Comparison of ENCODE assay signal across 8 cellular contexts in the genomic region with DNA sequence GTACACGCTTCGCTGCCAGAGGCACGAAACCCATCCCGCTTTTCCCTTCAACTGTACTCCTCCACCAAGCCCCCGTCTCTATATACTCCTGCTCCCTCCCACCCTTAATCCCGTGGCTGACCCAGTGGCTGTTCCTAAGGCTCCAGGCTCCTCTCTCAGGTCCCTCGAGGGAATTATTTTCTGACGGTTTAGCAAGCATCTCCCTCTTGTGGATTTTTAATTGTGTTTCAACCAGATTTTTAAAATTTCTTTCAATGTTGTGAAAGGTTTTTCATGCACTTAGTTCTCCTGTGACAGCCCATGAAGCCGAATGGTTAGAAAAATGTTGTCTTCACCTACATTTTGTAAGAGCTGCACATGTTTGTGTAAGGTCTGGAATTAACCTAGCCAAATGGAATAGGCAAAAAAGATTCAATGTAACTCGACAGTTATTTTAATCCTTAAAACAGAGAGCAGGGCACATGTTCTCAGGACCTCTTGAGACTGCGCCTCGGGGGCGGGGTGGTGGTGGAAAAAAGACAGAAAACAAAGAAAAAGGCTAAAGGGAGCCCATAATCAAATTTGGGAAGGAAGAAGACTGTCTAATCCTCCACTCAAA. TPM values are rescaled to one million over a fixed set of nuclear protein-coding genes. Genes with fewer than 3 reads are reported as not detected.
DNase-seq lines count a peak whose midpoint lies in the region; ATAC-seq, FAIRE-seq and TF ChIP-seq lines count a peak whose summit lies in the region.

No MANE protein-coding gene starts in this region.

- peaks cover 10 to 21% of the 10 kb centered on the region in 2 donors for H3K4me1 ChIP-seq in adrenal gland (replicated peaks in 1 of 2)
- no peaks in the 10 kb centered on the region for H3K4me1 ChIP-seq in iPS DF 6.9 (ENCODE audit: control insufficient read depth, insufficient read depth, low read length)
- peaks cover 0 to 3% of the 10 kb centered on the region in 2 donors for H3K4me1 ChIP-seq in small intestine (ENCODE audit: control insufficient read depth in 2 of 2, insufficient read depth in 1 of 2, low read depth in 1 of 2, low read length in 1 of 2)

- H3K9me3 ChIP-seq in adrenal gland (replicated peaks in 1 of 3) (no peaks in the 10 kb centered on the region), iPS DF 6.9 (ENCODE audit: control insufficient read depth, insufficient read depth, low read length) (no peaks in the 10 kb centered on the region), small intestine (ENCODE audit: control insufficient read depth, low read depth) (no peaks in the 10 kb centered on the region)

- intact Hi-C loops in adrenal gland (cut with DNase I): loop anchor here (2.0 to 5.0 kb wide), 2 partner anchors 144 kb away; no protein-coding TSS in a partner anchor

- H3K36me3 ChIP-seq in adrenal gland (replicated peaks in 1 of 2): no peaks in the 10 kb centered on the region
- H3K36me3 ChIP-seq in iPS DF 6.9 (ENCODE audit: control insufficient read depth, insufficient read depth, low read length): no peaks in the 10 kb centered on the region
- no peaks in the 10 kb centered on the region for H3K36me3 ChIP-seq in small intestine (ENCODE audit: control insufficient read depth in 2 of 2, insufficient read depth in 2 of 2, low read length in 2 of 2)

- H3K27ac ChIP-seq in adrenal gland: peak overlapping the region in 2 of 5 donors; percentile 69 to 83
- no peak overlapping the region for H3K27ac ChIP-seq in iPS DF 6.9 (ENCODE audit: low read length)
- peak overlapping the region in 1 of 2 donors; percentile 79 for H3K27ac ChIP-seq in small intestine (ENCODE audit: low read depth in 1 of 2, low read length in 1 of 2)

- H3K27me3 ChIP-seq in adrenal gland (no peaks in the 10 kb centered on the region), iPS DF 6.9 (ENCODE audit: control insufficient read depth, insufficient read depth, low read length) (no peaks in the 10 kb centered on the region), small intestine (ENCODE audit: control insufficient read depth in 2 of 2, insufficient read depth in 2 of 2, low read length in 2 of 2) (no peaks in the 10 kb centered on the region)

- 8 to 14% (median 12%) methylated on average over 13 of the region's 13 CpGs for WGBS in adrenal gland, 4 donors
- WGBS in iPS DF 6.9 (ENCODE audit: insufficient coverage, insufficient read length): no CpG with 5 or more reads among the region's 13 CpGs
- WGBS in small intestine, 3 donors: 17 to 18% (median 18%) methylated on average over 13 of the region's 13 CpGs

- TF ChIP-seq CTCF in adrenal gland (IDR thresholded peaks at IDR 0.05): peak; percentile 22 to 82 (median 58)

- H3K4me3 ChIP-seq in adrenal gland: peak overlapping the region; percentile 74 to 98 (median 96)
- H3K4me3 ChIP-seq in iPS DF 6.9 (ENCODE audit: low read length): peak overlapping the region; percentile 28; the same call in 1 of the 2 replicates
- peak overlapping the region; percentile 75 to 98 for H3K4me3 ChIP-seq in small intestine (ENCODE audit: low read depth in 1 of 2, low read length in 2 of 2)

- DNase-seq in AG20443 (ENCODE audit: low spot score) (peak; percentile 63), NCI-H1930 (lab: John Stamatoyannopoulos, UW) (peak; percentile 63 to 75), adrenal gland (peak in 1 of 7 donors; percentile 80), iPS DF 6.9 (ENCODE audit: low read depth, low spot score) (no peak), small intestine (no peak), NCI-H446 (lab: John Stamatoyannopoulos, UW) (no peak)
- no peak for DNase-seq in activated CD4-positive, CD25-positive, alpha-beta regulatory T cell treated with anti-CD3 and anti-CD28 coated beads, Interleukin-2, amount 50 U/mL, for 72 hours

- TF ChIP-seq POLR2A in adrenal gland (IDR thresholded peaks at IDR 0.05): no peak

- FAIRE-seq in small intestine (lab: Jason Lieb, UNC): no peak

- ATAC-seq in GM18861 (IDR thresholded peaks at IDR 0.05; ENCODE audit: unreplicated experiment): peak; percentile 10

RNA-seq across cellular contexts. Expression of gene CSNK1G1, which starts 0.6 kb away (rescaled TPM):
- total RNA-seq in adrenal gland: 10 to 100 TPM in 7 of 8 donors, 1 to 10 TPM in 1; 8.0 to 31.6 (median 16.0) TPM
- 10 to 100 TPM in 1 of 3 donors, 1 to 10 TPM in 2; 1.2 to 12.8 (median 2.8) TPM for polyA plus RNA-seq in adrenal gland
- polyA plus RNA-seq in small intestine: 1 to 10 TPM; 2.5 to 5.3 (median 2.7) TPM

RNA-seq across cellular contexts. Expression of gene PCLAF, which starts 24.7 kb away (rescaled TPM):
- 1 to 10 TPM in 5 of 8 donors, under 1 TPM in 2, not detected in 1; 0.32 to 2.7 (median 1.1) TPM for total RNA-seq in adrenal gland
- 1 to 10 TPM; 1.6 to 4.3 (median 1.8) TPM for polyA plus RNA-seq in adrenal gland
- 10 to 100 TPM in 2 of 3 donors, 1 to 10 TPM in 1; 3.5 to 89.1 (median 21.5) TPM for polyA plus RNA-seq in small intestine

RNA-seq across cellular contexts. Expression of gene TRIP4, which starts 31.1 kb away (rescaled TPM):
- total RNA-seq in adrenal gland: 10 to 100 TPM in 7 of 8 donors, 1 to 10 TPM in 1; 5.6 to 56.7 (median 17.6) TPM
- polyA plus RNA-seq in adrenal gland (10 to 100 TPM; 14.9 to 28.3 (median 23.9) TPM), small intestine (10 to 100 TPM; 21.9 to 63.3 (median 37.3) TPM)

Comparison
In these comparisons a context has a peak if more than half of its experiments do, and no peak if none do; other contexts are left out.
1. DNase-seq: peak in AG20443 (single experiment) and NCI-H1930 (2 of 2); none in iPS DF 6.9 (single experiment), small intestine (single experiment), NCI-H446 (0 of 2) and activated CD4-positive, CD25-positive, alpha-beta regulatory T cell treated with anti-CD3 and anti-CD28 coated beads, Interleukin-2, amount 50 U/mL, for 72 hours (single experiment).
2. H3K4me3 ChIP-seq: peak in every context shown above with its lines; median percentile 96 in adrenal gland; 86 in small intestine; 28 in iPS DF 6.9.